Comparison of ENCODE assay signal across 20 cellular contexts in the genomic region with DNA sequence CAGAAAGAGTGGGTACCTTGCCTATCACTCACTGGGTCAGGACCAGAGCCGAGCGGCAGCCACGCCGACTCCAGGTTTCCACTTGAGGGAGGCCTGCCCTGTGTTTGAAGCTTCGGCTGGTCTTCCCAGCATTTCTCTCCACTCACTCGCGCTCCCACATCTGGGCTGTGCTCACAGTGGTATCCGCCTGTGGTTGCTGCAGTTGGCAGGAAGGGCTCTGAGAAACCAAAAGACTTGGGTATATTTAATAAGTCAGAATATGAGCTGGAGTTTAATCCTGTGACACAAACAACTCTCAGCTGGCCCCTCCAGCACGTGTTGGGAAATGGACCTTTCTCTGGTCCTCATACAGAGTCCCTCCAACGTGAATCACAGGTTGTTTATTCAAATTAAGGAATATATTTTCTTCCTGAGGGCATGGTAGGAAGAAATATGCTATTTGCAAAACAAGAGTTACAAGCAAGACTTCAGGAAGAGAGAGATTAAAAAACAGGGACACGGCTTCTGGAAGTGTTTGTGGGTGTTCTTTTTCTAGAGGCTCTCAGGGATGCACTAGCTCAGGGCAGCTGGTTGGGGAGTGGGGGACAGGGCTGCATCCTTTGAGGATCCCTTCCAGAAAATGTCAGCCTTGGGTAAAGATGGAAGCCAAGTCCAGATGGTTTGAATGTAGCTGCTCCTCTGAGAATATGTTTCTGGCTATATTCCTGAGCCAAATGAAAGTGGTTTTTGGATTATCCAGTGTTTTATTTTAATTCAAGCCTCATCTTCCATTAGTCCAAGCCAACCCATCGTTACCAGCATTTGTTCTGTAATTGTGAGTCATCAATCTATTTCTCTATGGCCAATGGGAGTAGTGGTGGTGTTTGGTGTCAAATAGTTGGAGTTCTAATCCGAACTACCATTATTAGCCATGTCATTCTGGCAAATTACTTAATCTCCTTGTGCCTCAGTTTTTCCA.
DNase-seq lines count a peak whose midpoint lies in the region; ATAC-seq and TF ChIP-seq lines count a peak whose summit lies in the region.
"Had no signal": no experiment of that assay in that cellular context is flagged by ENCODE, and none has a peak within 500 bp of the region (broad histone marks: within the 10 kb centered on the region; RNA-seq: fewer than 3 reads in every experiment).

No MANE protein-coding gene starts in this region.

- no peaks in the 10 kb centered on the region for H4K20me1 ChIP-seq in GM23248 (ENCODE audit: insufficient read depth)
- H4K20me1 ChIP-seq: BLaER1 treated with 17β-estradiol and CSF1 and Interleukin-3, amounts not matched to agents 10 nM and 100 nM had no signal

- H3K9ac ChIP-seq in GM23248 = no peak overlapping the region; the same call in 1 of the 2 replicates
- H3K9ac ChIP-seq: BLaER1 treated with 17β-estradiol and CSF1 and Interleukin-3, amounts not matched to agents 10 nM and 100 nM had no signal

- H3K36me3 ChIP-seq in GM23248 (ENCODE audit: low read depth) = no peaks in the 10 kb centered on the region
- H3K36me3 ChIP-seq: BLaER1 treated with 17β-estradiol and CSF1 and Interleukin-3, amounts not matched to agents 10 nM and 100 nM; left lung had no signal

- H3F3A ChIP-seq in GM23248 (ENCODE audit: insufficient read depth) = peaks cover 9% of the 10 kb centered on the region; the same call in 1 of the 2 replicates

- no peak overlapping the region for H3K4me2 ChIP-seq in GM23248 (ENCODE audit: unreplicated experiment)
- H3K4me2 ChIP-seq: BLaER1 treated with 17β-estradiol and CSF1 and Interleukin-3, amounts not matched to agents 10 nM and 100 nM had no signal

- no peaks in the 10 kb centered on the region for H3K9me3 ChIP-seq in GM23248 (ENCODE audit: low read depth)
- H3K9me3 ChIP-seq: left lung, testis had no signal

- DNase-seq in GM23248 = peak; percentile 66
- peak; percentile 16 for DNase-seq in astrocyte of the cerebellum (ENCODE audit: low read depth)
- DNase-seq in Right ventricle myocardium superior = no peak
- peak; percentile 62 for DNase-seq in stromal cell of bone marrow (ENCODE audit: low read depth)
- DNase-seq in NCI-H1092 treated with DMSO at 0.1 percent for 48 hours (lab: John Stamatoyannopoulos, UW) = no peak
- no peak for DNase-seq in iPS-NIHi7 (ENCODE audit: extremely low spot score)
- DNase-seq: activated CD4-positive, alpha-beta memory T cell treated with anti-CD3 and anti-CD28 coated beads, Interleukin-2, amount 10 ng/mL, durations not matched to agents 7 days and 5 days; activated T-cell treated with anti-CD3 and anti-CD28 coated beads, Interleukin-2, amount 50 U/mL, for 4 hours; effector memory CD8-positive, alpha-beta T cell; foreskin melanocyte; HCEC 1CT; Karpas-422; left lung; NCI-H1436; NCI-H226; T-helper 1 cell; testis had no signal

- H3K4me3 ChIP-seq in GM23248 (no peak overlapping the region), astrocyte of the cerebellum (ENCODE audit: low read depth, low read length) (no peak overlapping the region)
- H3K4me3 ChIP-seq: BLaER1 treated with 17β-estradiol and CSF1 and Interleukin-3, amounts not matched to agents 10 nM and 100 nM; left lung; testis had no signal

- peak overlapping the region; percentile 36 for H3K27ac ChIP-seq in GM23248
- H3K27ac ChIP-seq: BLaER1 treated with 17β-estradiol and CSF1 and Interleukin-3, amounts not matched to agents 10 nM and 100 nM; left lung; testis; VCaP had no signal

- H3K27me3 ChIP-seq in GM23248 (replicated peaks; ENCODE audit: insufficient read depth) = no peaks in the 10 kb centered on the region
- H3K27me3 ChIP-seq: BLaER1 treated with 17β-estradiol and CSF1 and Interleukin-3, amounts not matched to agents 10 nM and 100 nM; left lung; testis had no signal

- peaks cover 15% of the 10 kb centered on the region for H3K4me1 ChIP-seq in GM23248 (ENCODE audit: insufficient read depth)
- H3K4me1 ChIP-seq: left lung, testis had no signal

- peak overlapping the region; percentile 62 for H2AFZ ChIP-seq in GM23248

- in situ Hi-C loops in GM23248 (cut with MboI) = no loop called here
- in situ Hi-C loops in astrocyte of the cerebellum (cut with HindIII; ENCODE audit: low sequenced_read_pairs) = loop anchor here (5.0 kb wide), 1 partner anchor 48 kb away; no protein-coding TSS in a partner anchor

- no peak for TF ChIP-seq CTCF in astrocyte of the cerebellum (IDR thresholded peaks at IDR 0.05; ENCODE audit: low read depth, low read length, missing control alignments)

- 22 to 33% methylated on average over 13 of the region's 13 CpGs for WGBS in GM23248 (ENCODE audit: low coverage in 1 of 2, low lambda C conversion rate in 2 of 2, missing lambda C conversion rate in 2 of 2), 2 experiments

- no peaks in the 10 kb centered on the region for H3K79me2 ChIP-seq in GM23248 (ENCODE audit: insufficient read depth)

- ATAC-seq in Right ventricle myocardium superior (ENCODE audit: poor library complexity) (peak; percentile 59), GM19035 (IDR thresholded peaks at IDR 0.05; ENCODE audit: unreplicated experiment) (no peak)
- ATAC-seq: activated T-cell treated with anti-CD3 and anti-CD28 coated beads, Interleukin-2, amount 50 U/mL, for 4 hours; effector memory CD8-positive, alpha-beta T cell; left lung had no signal

- intact Hi-C loops in Right ventricle myocardium superior (cut with DNase I) = no loop called here

- no peaks in the 10 kb centered on the region for H3K9me2 ChIP-seq in GM23248 (ENCODE audit: insufficient read depth)

Comparison
In these comparisons a context has a peak if more than half of its experiments do, and no peak if none do; other contexts are left out.
1. DNase-seq: peak in GM23248 (single experiment), astrocyte of the cerebellum (single experiment) and stromal cell of bone marrow (single experiment); none in Right ventricle myocardium superior (single experiment), NCI-H1092 treated with DMSO at 0.1 percent for 48 hours (single experiment) and iPS-NIHi7 (single experiment).